15 cellular contexts compared by ENCODE assay signal in the genomic region with DNA sequence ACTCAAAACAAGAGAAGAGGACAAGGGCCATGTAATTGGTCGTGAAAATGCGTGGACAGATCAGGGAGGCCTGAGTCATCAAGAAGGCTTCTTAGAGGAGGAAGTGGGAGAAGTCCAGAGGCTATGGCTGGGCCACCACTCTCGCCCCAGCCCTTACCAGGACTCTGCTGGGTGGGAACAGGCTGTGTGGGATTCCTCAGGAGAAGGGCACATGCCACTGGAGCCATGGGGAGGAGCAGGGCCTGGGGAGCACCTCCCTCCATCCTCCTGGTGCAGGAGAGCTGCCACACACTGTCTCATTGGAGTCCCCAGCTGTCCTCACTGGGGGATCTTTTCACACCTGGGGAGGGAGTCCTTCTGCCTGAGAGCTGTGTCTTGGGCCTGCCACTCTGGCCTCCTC. TPM values are rescaled to one million over a fixed set of nuclear protein-coding genes. Genes with fewer than 3 reads are reported as not detected.
DNase-seq lines count a peak whose midpoint lies in the region; ATAC-seq and TF ChIP-seq lines count a peak whose summit lies in the region.
"Had no signal": no experiment of that assay in that cellular context is flagged by ENCODE, and none has a peak within 500 bp of the region (broad histone marks: within the 10 kb centered on the region; RNA-seq: fewer than 3 reads in every experiment).

No MANE protein-coding gene starts in this region.

- H3K4me1 ChIP-seq in GM23248 (ENCODE audit: insufficient read depth) (peaks cover 29% of the 10 kb centered on the region), PC-9 (replicated peaks; ENCODE audit: insufficient read depth) (peaks cover 94% of the 10 kb centered on the region), parathyroid adenoma (peaks cover 33% of the 10 kb centered on the region)

- no peak overlapping the region for H3K9ac ChIP-seq in GM23248
- no peak overlapping the region for H3K9ac ChIP-seq in parathyroid adenoma
- H3K9ac ChIP-seq: BLaER1 treated with 17β-estradiol and CSF1 and Interleukin-3, amounts not matched to agents 10 nM and 100 nM had no signal

- H3K79me2 ChIP-seq in GM23248 (ENCODE audit: insufficient read depth): no peaks in the 10 kb centered on the region
- H3K79me2 ChIP-seq in PC-9 (ENCODE audit: low read depth): peaks cover 10% of the 10 kb centered on the region; the same call in 1 of the 2 replicates
- H3K79me2 ChIP-seq in parathyroid adenoma: peaks cover 4% of the 10 kb centered on the region

- H3F3A ChIP-seq in GM23248 (ENCODE audit: insufficient read depth) (peaks cover 9% of the 10 kb centered on the region), PC-9 (ENCODE audit: insufficient read depth, low read depth) (peaks cover 64% of the 10 kb centered on the region)

- no peak overlapping the region for H3K4me2 ChIP-seq in GM23248 (ENCODE audit: unreplicated experiment)
- H3K4me2 ChIP-seq in PC-9: peak overlapping the region; percentile 44
- no peak overlapping the region for H3K4me2 ChIP-seq in parathyroid adenoma (ENCODE audit: low read length)

- H2AFZ ChIP-seq in GM23248: peak overlapping the region; percentile 59; the same call in 1 of the 2 replicates
- H2AFZ ChIP-seq in PC-9: no peak overlapping the region
- H2AFZ ChIP-seq in parathyroid adenoma: peak overlapping the region; percentile 84

- no peaks in the 10 kb centered on the region for H4K20me1 ChIP-seq in GM23248 (ENCODE audit: insufficient read depth)
- H4K20me1 ChIP-seq in PC-9 (ENCODE audit: insufficient read depth): no peaks in the 10 kb centered on the region

- no peak overlapping the region for H3K4me3 ChIP-seq in GM23248
- H3K4me3 ChIP-seq in PC-9: no peak overlapping the region
- no peak overlapping the region for H3K4me3 ChIP-seq in epithelial cell of esophagus (ENCODE audit: low read length)
- no peak overlapping the region for H3K4me3 ChIP-seq in parathyroid adenoma (ENCODE audit: low read depth, low read length)
- H3K4me3 ChIP-seq in WERI-Rb-1 (ENCODE audit: low read depth, low read length): no peak overlapping the region
- H3K4me3 ChIP-seq: BLaER1 treated with 17β-estradiol and CSF1 and Interleukin-3, amounts not matched to agents 10 nM and 100 nM; esophagus squamous epithelium; lung had no signal

- H3K27ac ChIP-seq in GM23248 (no peak overlapping the region), PC-9 (peak overlapping the region; percentile 42), parathyroid adenoma (peak overlapping the region; percentile 62), WERI-Rb-1 (no peak overlapping the region)
- H3K27ac ChIP-seq: BLaER1 treated with 17β-estradiol and CSF1 and Interleukin-3, amounts not matched to agents 10 nM and 100 nM had no signal

- H3K36me3 ChIP-seq in GM23248 (ENCODE audit: low read depth) (no peaks in the 10 kb centered on the region), PC-9 (ENCODE audit: low read depth) (no peaks in the 10 kb centered on the region), parathyroid adenoma (ENCODE audit: control insufficient read depth, insufficient read depth, low read length) (no peaks in the 10 kb centered on the region), WERI-Rb-1 (no peaks in the 10 kb centered on the region)
- H3K36me3 ChIP-seq: BLaER1 treated with 17β-estradiol and CSF1 and Interleukin-3, amounts not matched to agents 10 nM and 100 nM; esophagus squamous epithelium had no signal

- H3K9me3 ChIP-seq in GM23248 (ENCODE audit: low read depth) (no peaks in the 10 kb centered on the region), PC-9 (ENCODE audit: insufficient read depth, low read depth) (no peaks in the 10 kb centered on the region), parathyroid adenoma (ENCODE audit: control insufficient read depth, low read length) (no peaks in the 10 kb centered on the region), WERI-Rb-1 (ENCODE audit: severe bottlenecking) (no peaks in the 10 kb centered on the region)
- H3K9me3 ChIP-seq: esophagus squamous epithelium had no signal

- H3K27me3 ChIP-seq in GM23248 (replicated peaks; ENCODE audit: insufficient read depth) (no peaks in the 10 kb centered on the region), PC-9 (ENCODE audit: insufficient read depth, low read depth) (no peaks in the 10 kb centered on the region), parathyroid adenoma (ENCODE audit: control insufficient read depth, insufficient read depth, low read length) (no peaks in the 10 kb centered on the region), WERI-Rb-1 (ENCODE audit: insufficient read depth, low read depth, severe bottlenecking) (no peaks in the 10 kb centered on the region)

- BruUV-seq in PC-9 (replicated peaks; lab: Mats Ljungman, UMichigan): no TSS peak

- CTCF ChIA-PET in PC-9 (lab: Charles Lee): interaction anchor here (0.9 kb wide), 1 partner anchor 70 kb away, joined by 4 read pairs; no protein-coding TSS in a partner anchor

- H3K9me2 ChIP-seq in GM23248 (ENCODE audit: insufficient read depth) (no peaks in the 10 kb centered on the region), PC-9 (ENCODE audit: insufficient read depth) (no peaks in the 10 kb centered on the region)

- intact Hi-C loops in PC-9 (cut with micrococcal nuclease; ENCODE audit: unreplicated experiment): no loop called here

- WGBS in GM23248 (ENCODE audit: low coverage in 1 of 2, low lambda C conversion rate in 2 of 2, missing lambda C conversion rate in 2 of 2), 2 experiments: 77 to 91% methylated on average over 3 of the region's 3 CpGs

- in situ Hi-C loops in GM23248 (cut with MboI): no loop called here

- TF ChIP-seq CTCF in PC-9 (conservative IDR thresholded peaks at IDR 0.05) (no peak), epithelial cell of esophagus (IDR thresholded peaks at IDR 0.05; ENCODE audit: insufficient read depth, low read depth, low read length, missing control alignments) (no peak), parathyroid adenoma (IDR thresholded peaks at IDR 0.05) (no peak), WERI-Rb-1 (IDR thresholded peaks at IDR 0.05; ENCODE audit: low read depth, low read length) (no peak)

- no peak for ATAC-seq in GM21515 (IDR thresholded peaks at IDR 0.05; ENCODE audit: unreplicated experiment)

- POLR2A ChIA-PET in PC-9 (lab: Charles Lee; ENCODE audit: unreplicated experiment): interaction anchor here (0.6 to 0.7 kb wide), 2 partner anchors 9 to 252 kb away, joined by 3 read pairs; partner anchors contain the start of gene RALB

- peak; percentile 60 for DNase-seq in GM23248
- DNase-seq in PC-9: peak; percentile 61 to 85
- peak; percentile 47 for DNase-seq in epithelial cell of esophagus (ENCODE audit: low read depth)
- no peak for DNase-seq in DMS53 treated with DMSO at 0.1 percent for 48 hours (lab: John Stamatoyannopoulos, UW; ENCODE audit: unreplicated experiment)
- no peak for DNase-seq in activated effector memory CD4-positive, alpha-beta T cell treated with anti-CD3 and anti-CD28 coated beads, Interleukin-2, amount 50 U/mL, for 16 hours
- no peak for DNase-seq in WERI-Rb-1
- DNase-seq: activated CD4-positive, CD25-positive, alpha-beta regulatory T cell treated with anti-CD3 and anti-CD28 coated beads, Interleukin-2, amount 50 U/mL, for 72 hours; activated naive CD8-positive, alpha-beta T cell treated with anti-CD3 and anti-CD28 coated beads for 36 hours; esophagus squamous epithelium; NCI-H187 treated with DMSO at 0.1 percent for 48 hours; stimulated activated naive CD4-positive, alpha-beta T cell treated with Interleukin-2 at 50 U/mL for 16 hours had no signal

RNA-seq across cellular contexts. Expression of gene RALB, which starts 9.4 kb away (rescaled TPM):
- total RNA-seq in GM23248 (2014; rRNA removed; shearing (Covaris generic)): 65.7 and 78.5 TPM in 2 replicates
- polyA plus RNA-seq in GM23248 (2016; fragmentation: Nextera tagmentation; extraction: Ambion mirVana): 105 and 109 TPM in 2 replicates
- total RNA-seq in PC-9 (2021): 74.2 and 86.6 TPM in 2 replicates

RNA-seq across cellular contexts. Expression of gene TMEM185B, which starts 20.0 kb away (rescaled TPM):
- total RNA-seq in GM23248 (2014; rRNA removed; shearing (Covaris generic)): 32.0 and 40.6 TPM in 2 replicates
- polyA plus RNA-seq in GM23248 (2016; fragmentation: Nextera tagmentation; extraction: Ambion mirVana): 32.3 and 33.7 TPM in 2 replicates
- 23.5 and 30.3 TPM in 2 replicates for total RNA-seq in PC-9 (2021)

Comparison
In these comparisons a context has a peak if more than half of its experiments do, and no peak if none do; other contexts are left out.
1. DNase-seq: peak in GM23248 (single experiment), PC-9 (2 of 2) and epithelial cell of esophagus (single experiment); none in DMS53 treated with DMSO at 0.1 percent for 48 hours (single experiment), activated effector memory CD4-positive, alpha-beta T cell treated with anti-CD3 and anti-CD28 coated beads, Interleukin-2, amount 50 U/mL, for 16 hours (single experiment) and WERI-Rb-1 (single experiment).
2. H3K27ac ChIP-seq: peak in PC-9 (single experiment) and parathyroid adenoma (single experiment); none in GM23248 (single experiment) and WERI-Rb-1 (single experiment).